In genomic region chr11:66467034-66467659, GRCh38 we compare ENCODE assay signal across 8 cellular contexts. TPM values are rescaled to one million over a fixed set of nuclear protein-coding genes. Genes with fewer than 3 reads are reported as not detected.
A peak's percentile ranks its signal among the peaks of the same experiment; 100 is the strongest.
DNase-seq lines count a peak whose midpoint lies in the region; ATAC-seq and TF ChIP-seq lines count a peak whose summit lies in the region.
"Had no signal": no experiment of that assay in that cellular context is flagged by ENCODE, and none has a peak within 500 bp of the region (broad histone marks: within the 10 kb centered on the region; RNA-seq: fewer than 3 reads in every experiment).

No MANE protein-coding gene starts in this region.

- peaks cover 6% of the 10 kb centered on the region; the same call in 1 of the 2 replicates for H3K9me3 ChIP-seq in HUES6 (ENCODE audit: control insufficient read depth, insufficient read depth, low read depth, low read length)
- H3K9me3 ChIP-seq in heart right ventricle, result peaks cover 0 to 10% (median 0%) of the 10 kb centered on the region in 11 donors
- H3K9me3 ChIP-seq in prostate gland, result no peaks in the 10 kb centered on the region

- H3K9ac ChIP-seq in HUES6 (ENCODE audit: low read length), result peak overlapping the region; percentile 59

- DNase-seq in G401 (ENCODE audit: low spot score), result peak; percentile 25
- no peak for DNase-seq in activated T-cell treated with anti-CD3 and anti-CD28 coated beads, Interleukin-2, amount 50 U/mL, for 4 hours
- peak in 1 of 2 donors; percentile 49 for DNase-seq in heart right ventricle
- no peak for DNase-seq in prostate gland (ENCODE audit: low spot score)
- DNase-seq in NCI-H1694 treated with DMSO at 0.1 percent for 48 hours (lab: John Stamatoyannopoulos, UW), result no peak

- no peaks in the 10 kb centered on the region for H3K9me3 Mint-ChIP-seq in activated T-cell treated with anti-CD3 and anti-CD28 coated beads, Interleukin-2, amount 50 U/mL, for 4 hours

- H3K4me3 ChIP-seq in HUES6 (ENCODE audit: low read depth, low read length) (peak overlapping the region; percentile 95), heart right ventricle (peak overlapping the region; percentile 16 to 97 (median 70)), prostate gland (peak overlapping the region; percentile 71 to 72)

- in situ Hi-C loops in G401 (cut with HindIII; ENCODE audit: low sequenced_read_pairs), result no loop called here

- H3K36me3 Mint-ChIP-seq in activated T-cell treated with anti-CD3 and anti-CD28 coated beads, Interleukin-2, amount 50 U/mL, for 4 hours (ENCODE audit: insufficient read depth), result no peaks in the 10 kb centered on the region

- H3K27ac ChIP-seq in HUES6 (ENCODE audit: low read depth, low read length) (no peak overlapping the region), heart right ventricle (peak overlapping the region in 6 of 10 donors; percentile 30 to 81 (median 56)), prostate gland (peak overlapping the region; percentile 45 to 72)

- TF ChIP-seq CTCF in heart right ventricle (IDR thresholded peaks at IDR 0.05), result peak in 4 of 9 donors; percentile 30 to 41 (median 34)
- peak in 2 of 4 experiments; percentile 40 to 53 for TF ChIP-seq CTCF in prostate gland (IDR thresholded peaks at IDR 0.05)

- no peak for TF ChIP-seq POLR2A in prostate gland (IDR thresholded peaks at IDR 0.05)

- H3K36me3 ChIP-seq in HUES6 (ENCODE audit: control insufficient read depth, insufficient read depth, low read length) (peaks cover 4% of the 10 kb centered on the region), heart right ventricle (peaks cover 0 to 22% (median 0%) of the 10 kb centered on the region in 9 donors), prostate gland (no peaks in the 10 kb centered on the region)

- no peaks in the 10 kb centered on the region for H3K27me3 Mint-ChIP-seq in activated T-cell treated with anti-CD3 and anti-CD28 coated beads, Interleukin-2, amount 50 U/mL, for 4 hours (ENCODE audit: low read depth)

- H3K4me1 Mint-ChIP-seq in activated T-cell treated with anti-CD3 and anti-CD28 coated beads, Interleukin-2, amount 50 U/mL, for 4 hours (ENCODE audit: low read depth), result peaks cover 23% of the 10 kb centered on the region

- H3K4me3 Mint-ChIP-seq in activated T-cell treated with anti-CD3 and anti-CD28 coated beads, Interleukin-2, amount 50 U/mL, for 4 hours, result peak overlapping the region; percentile 87

- peak; percentile 30 for ATAC-seq in GM19463 (IDR thresholded peaks at IDR 0.05; ENCODE audit: unreplicated experiment)
- ATAC-seq in activated T-cell treated with anti-CD3 and anti-CD28 coated beads, Interleukin-2, amount 50 U/mL, for 4 hours, result peak; percentile 65 to 66
- ATAC-seq in heart right ventricle, result peak in 3 of 8 donors; percentile 1 to 21 (median 4)

- intact Hi-C loops in heart right ventricle (cut with DNase I) (no loop called here), prostate gland (cut with DNase I) (loop anchor here (2.0 kb wide), 1 partner anchor 14 kb away; the partner anchor contains the start of gene DPP3)

- H3K27me3 ChIP-seq in HUES6 (ENCODE audit: control insufficient read depth, insufficient read depth, low read length), result no peaks in the 10 kb centered on the region
- H3K27me3 ChIP-seq in heart right ventricle, result no peaks in the 10 kb centered on the region
- no peaks in the 10 kb centered on the region for H3K27me3 ChIP-seq in prostate gland (replicated peaks; ENCODE audit: insufficient read depth)

- H3K4me1 ChIP-seq in HUES6 (ENCODE audit: control insufficient read depth, insufficient read depth, low read length) (peaks cover 33% of the 10 kb centered on the region), heart right ventricle (peaks cover 0 to 30% (median 18%) of the 10 kb centered on the region in 9 donors), prostate gland (replicated peaks) (peaks cover 3% of the 10 kb centered on the region)

- WGBS in heart right ventricle, 2 donors, result 2 to 3% methylated on average over 57 to 72 of the region's 72 CpGs
- WGBS in prostate gland, result 2% methylated on average over 41 of the region's 72 CpGs

RNA-seq across cellular contexts. Expression of gene PELI3, which starts 0.4 kb away (rescaled TPM):
- 10.2 and 13.7 TPM in 2 replicates for total RNA-seq in G401 (2014; rRNA removed; shearing (Covaris generic))
- 1 to 10 TPM; 4.9 to 8.5 (median 7.8) TPM for total RNA-seq in activated T-cell treated with anti-CD3 and anti-CD28 coated beads, Interleukin-2, amount 50 U/mL, for 4 hours
- total RNA-seq in heart right ventricle (10 to 100 TPM in 1 of 10 donors, 1 to 10 TPM in 9; 5.3 to 10.9 (median 6.5) TPM), prostate gland (10 to 100 TPM; 23.9 to 27.0 TPM)
- polyA plus RNA-seq in heart right ventricle, result 1 to 10 TPM; 3.5 to 7.2 TPM

RNA-seq across cellular contexts. Expression of gene DPP3, which starts 13.1 kb away (rescaled TPM):
- 140 and 160 TPM in 2 replicates for total RNA-seq in G401 (2014; rRNA removed; shearing (Covaris generic))
- 100 to 1,000 TPM; 123 to 142 (median 132) TPM for total RNA-seq in activated T-cell treated with anti-CD3 and anti-CD28 coated beads, Interleukin-2, amount 50 U/mL, for 4 hours
- 10 to 100 TPM in 8 of 10 donors, 1 to 10 TPM in 2; 8.8 to 25.2 (median 14.7) TPM for total RNA-seq in heart right ventricle
- 10 to 100 TPM in 1 of 2 donors, 1 to 10 TPM in 1; 6.2 to 28.9 TPM for polyA plus RNA-seq in heart right ventricle
- 10 to 100 TPM; 37.0 to 53.6 TPM for total RNA-seq in prostate gland

RNA-seq across cellular contexts. Expression of gene MRPL11, which starts 28.5 kb away (rescaled TPM):
- total RNA-seq in G401 (2014; rRNA removed; shearing (Covaris generic)), result 129 and 148 TPM in 2 replicates
- total RNA-seq in activated T-cell treated with anti-CD3 and anti-CD28 coated beads, Interleukin-2, amount 50 U/mL, for 4 hours, result 100 to 1,000 TPM; 124 to 141 (median 129) TPM
- total RNA-seq in heart right ventricle (10 to 100 TPM; 37.2 to 57.2 (median 48.2) TPM), prostate gland (10 to 100 TPM; 44.2 to 51.2 TPM)
- polyA plus RNA-seq in heart right ventricle, result 10 to 100 TPM; 33.3 to 51.0 TPM

RNA-seq across cellular contexts. Expression of gene BBS1, which starts 43.3 kb away (rescaled TPM):
- 42.5 and 55.8 TPM in 2 replicates for total RNA-seq in G401 (2014; rRNA removed; shearing (Covaris generic))
- total RNA-seq in activated T-cell treated with anti-CD3 and anti-CD28 coated beads, Interleukin-2, amount 50 U/mL, for 4 hours, result 10 to 100 TPM; 13.1 to 13.8 (median 13.6) TPM
- total RNA-seq in heart right ventricle, result 10 to 100 TPM; 14.5 to 23.9 (median 18.1) TPM
- 10 to 100 TPM in 1 of 2 donors, 1 to 10 TPM in 1; 9.6 to 14.7 TPM for polyA plus RNA-seq in heart right ventricle
- 100 to 1,000 TPM; 106 to 148 TPM for total RNA-seq in prostate gland

RNA-seq across cellular contexts. Expression of gene NPAS4, which starts 46.3 kb away (rescaled TPM):
- total RNA-seq in G401 (2014; rRNA removed; shearing (Covaris generic)), result not detected in 2 replicates
- total RNA-seq in activated T-cell treated with anti-CD3 and anti-CD28 coated beads, Interleukin-2, amount 50 U/mL, for 4 hours, result not detected
- not detected for total RNA-seq in heart right ventricle
- polyA plus RNA-seq in heart right ventricle, result under 1 TPM in 1 of 2 donors, not detected in 1; 0.04 TPM
- under 1 TPM in 1 of 2 donors, not detected in 1; 0.74 TPM for total RNA-seq in prostate gland
- total RNA-seq: glomerular endothelial cell had no signal
